In the genomic region with DNA sequence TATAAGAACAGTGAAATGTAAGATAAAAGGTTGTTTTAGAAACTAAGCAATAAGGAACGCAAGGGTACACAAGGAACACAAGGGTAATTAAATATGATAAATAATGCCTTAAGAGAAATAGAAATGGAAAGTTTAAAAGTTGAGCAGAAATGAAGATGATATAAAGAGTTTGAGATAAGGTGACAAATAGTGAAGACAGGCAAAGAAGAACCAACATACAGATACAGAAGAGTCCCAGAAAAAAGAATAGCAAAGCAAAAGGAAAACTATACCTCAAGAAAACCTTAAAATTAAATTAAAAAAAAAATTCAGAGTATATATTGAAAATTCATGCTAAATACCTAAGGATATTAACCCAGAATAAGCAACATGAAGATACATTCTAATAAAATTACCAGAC, we compare ENCODE assay signal across 28 cellular contexts.
"Had no signal": no experiment of that assay in that cellular context is flagged by ENCODE, and none has a peak within 500 bp of the region (broad histone marks: within the 10 kb centered on the region; RNA-seq: fewer than 3 reads in every experiment).

No MANE protein-coding gene starts in this region.

- H3K9me3 ChIP-seq: neutrophil, right lobe of liver, sigmoid colon, thoracic aorta, thyroid gland, vagina had no signal

- H3K4me1 Mint-ChIP-seq: nephron progenitor cell, neural crest cell had no signal

- H3K27me3 ChIP-seq: neutrophil, right lobe of liver, sigmoid colon, stomach, thyroid gland, tibial nerve, upper lobe of left lung, vagina had no signal

- H3K27ac Mint-ChIP-seq: natural killer cell treated with Interleukin-12 subunit alpha and Interleukin-12 subunit beta and Interleukin-15 and Interleukin-18, amount 100 ng/mL, for 72 hours; nephron progenitor cell; progenitor cell of endocrine pancreas; stimulated activated effector memory CD8-positive, alpha-beta T cell treated with anti-CD3 and anti-CD28 coated beads, Interleukin-12 subunit alpha, Interleukin-12 subunit beta, amount 100 ng/mL, for 72 hours; stimulated activated naive B cell treated with anti-CD40 and anti-IgM and Interleukin-4, amounts not matched to agents 10 μg/mL and 1 μg/mL and 100 μg/mL, for 72 hours; stimulated activated naive CD8-positive, alpha-beta T cell treated with anti-CD3 and anti-CD28 coated beads, Interleukin-15, Interleukin-2, amounts not matched to agents 100 ng/mL and 50 ng/mL, for 24 hours had no signal

- ATAC-seq: natural killer cell treated with Interleukin-12 subunit alpha and Interleukin-12 subunit beta and Interleukin-15 and Interleukin-18, amount 100 ng/mL, for 72 hours; psoas muscle; right cardiac atrium; right lobe of liver; stimulated activated effector memory CD8-positive, alpha-beta T cell treated with anti-CD3 and anti-CD28 coated beads, Interleukin-12 subunit alpha, Interleukin-12 subunit beta, amount 100 ng/mL, for 72 hours; stimulated activated naive B cell treated with anti-CD40 and anti-IgM and Interleukin-4, amounts not matched to agents 10 μg/mL and 1 μg/mL and 100 μg/mL, for 72 hours had no signal

- H3K4me1 ChIP-seq: parathyroid adenoma, psoas muscle, right lobe of liver, sigmoid colon, stomach, thyroid gland, tibial nerve, upper lobe of left lung, vagina had no signal

- H3K27me3 Mint-ChIP-seq: natural killer cell treated with Interleukin-12 subunit alpha and Interleukin-12 subunit beta and Interleukin-15 and Interleukin-18, amount 100 ng/mL, for 72 hours; progenitor cell of endocrine pancreas; stimulated activated naive B cell treated with anti-CD40 and anti-IgM and Interleukin-4, amounts not matched to agents 10 μg/mL and 1 μg/mL and 100 μg/mL, for 72 hours; stimulated activated naive CD8-positive, alpha-beta T cell treated with anti-CD3 and anti-CD28 coated beads, Interleukin-15, Interleukin-2, amounts not matched to agents 100 ng/mL and 50 ng/mL, for 24 hours had no signal

- H3K27ac ChIP-seq: neutrophil, parathyroid adenoma, psoas muscle, right lobe of liver, sigmoid colon, stomach, thyroid gland, tibial nerve, upper lobe of left lung, vagina had no signal

- H3K4me3 Mint-ChIP-seq: natural killer cell treated with Interleukin-12 subunit alpha and Interleukin-12 subunit beta and Interleukin-15 and Interleukin-18, amount 100 ng/mL, for 72 hours; nephron progenitor cell; neural crest cell; stimulated activated effector memory CD8-positive, alpha-beta T cell treated with anti-CD3 and anti-CD28 coated beads, Interleukin-12 subunit alpha, Interleukin-12 subunit beta, amount 100 ng/mL, for 72 hours; stimulated activated naive B cell treated with anti-CD40 and anti-IgM and Interleukin-4, amounts not matched to agents 10 μg/mL and 1 μg/mL and 100 μg/mL, for 72 hours; stimulated activated naive CD8-positive, alpha-beta T cell treated with anti-CD3 and anti-CD28 coated beads, Interleukin-15, Interleukin-2, amounts not matched to agents 100 ng/mL and 50 ng/mL, for 24 hours had no signal

- DNase-seq: nephron progenitor cell; nucleus accumbens; posterior cingulate gyrus; psoas muscle; right cardiac atrium; right lobe of liver; sigmoid colon; small intestine; stimulated activated CD4-positive, alpha-beta T cell treated with anti-CD3 and anti-CD28 coated beads, Interleukin-15, amount 100 ng/mL, for 24 hours; stimulated activated CD4-positive, alpha-beta T cell treated with anti-CD3 and anti-CD28 coated beads, Interleukin-2, amount 100 ng/mL, for 24 hours; stimulated activated CD4-positive, alpha-beta T cell treated with anti-CD3 and anti-CD28 coated beads, Interleukin-2, amount 100 ng/mL, for 48 hours; stimulated activated CD4-positive, alpha-beta T cell treated with anti-CD3 and anti-CD28 coated beads, Interleukin-4, amount 100 ng/mL, for 24 hours; stimulated activated naive B cell treated with anti-CD40 and anti-IgM and Interleukin-4, amounts not matched to agents 10 μg/mL and 1 μg/mL and 100 μg/mL, for 72 hours; stimulated activated naive CD4-positive, alpha-beta T cell treated with Interleukin-2 at 50 U/mL for 16 hours; stomach; thyroid gland; upper lobe of left lung had no signal

- FAIRE-seq: small intestine, urothelium cell line had no signal

- H3K4me3 ChIP-seq: psoas muscle, right lobe of liver, sigmoid colon, stomach, thoracic aorta, thyroid gland, tibial nerve, upper lobe of left lung, vagina had no signal

- H2AFZ ChIP-seq: parathyroid adenoma had no signal

- H3K9ac ChIP-seq: parathyroid adenoma had no signal
